Comparison of ENCODE assay signal across 15 cellular contexts in the genomic region with DNA sequence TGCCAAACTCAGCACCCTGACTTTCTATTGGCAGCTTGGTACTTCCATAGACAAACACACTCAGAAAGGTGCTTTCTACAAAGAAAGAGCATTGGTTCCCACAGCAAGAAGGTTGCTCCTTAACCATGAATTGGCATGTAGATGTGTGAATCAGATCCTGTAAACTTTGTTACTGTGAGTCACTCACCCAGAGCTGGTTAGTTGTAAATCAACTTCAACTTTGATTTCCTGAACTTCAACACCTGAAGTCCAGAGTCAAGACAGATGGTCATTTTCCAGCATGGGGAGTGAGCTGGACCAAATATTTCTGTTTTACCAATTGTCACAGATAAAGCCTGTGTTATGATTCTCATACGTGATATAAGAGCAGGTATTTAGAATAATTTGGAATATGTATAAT.
DNase-seq lines count a peak whose midpoint lies in the region; ATAC-seq and TF ChIP-seq lines count a peak whose summit lies in the region.
"Had no signal": no experiment of that assay in that cellular context is flagged by ENCODE, and none has a peak within 500 bp of the region (broad histone marks: within the 10 kb centered on the region; RNA-seq: fewer than 3 reads in every experiment).

No MANE protein-coding gene starts in this region.

- CTCF ChIA-PET in IMR-90 (lab: Yijun Ruan, JAX): no interaction called here

- H2BK20ac ChIP-seq in IMR-90 (ENCODE audit: low read depth, low read length): no peak overlapping the region

- no peaks in the 10 kb centered on the region for H3K79me1 ChIP-seq in IMR-90 (ENCODE audit: low read depth in 1 of 2, low read length in 2 of 2)

- no peak overlapping the region for H3K23ac ChIP-seq in IMR-90 (ENCODE audit: low read depth, low read length)

- no peaks in the 10 kb centered on the region for H3K9me1 ChIP-seq in IMR-90 (ENCODE audit: insufficient read depth, low read length)

- H3K36me3 ChIP-seq in IMR-90 (ENCODE audit: control insufficient read depth, insufficient read depth, low read length): no peaks in the 10 kb centered on the region
- H3K36me3 ChIP-seq: transverse colon had no signal

- no peak overlapping the region for H3K18ac ChIP-seq in IMR-90 (ENCODE audit: low read depth, low read length)

- WGBS in IMR-90 (ENCODE audit: extremely low coverage in 2 of 2, insufficient read length in 1 of 2), 2 experiments: no CpG with 5 or more reads among the region's 1 CpG

- BruUV-seq in IMR-90 (replicated peaks; lab: Mats Ljungman, UMichigan): no TSS peak

- intact Hi-C loops in IMR-90 (cut with micrococcal nuclease): no loop called here

- dilution Hi-C loops in IMR-90 (cut with HindIII; ENCODE audit: low sequenced_read_pairs, unreplicated experiment): no loop called here

- POLR2A ChIA-PET in IMR-90 (lab: Charles Lee; ENCODE audit: unreplicated experiment): no interaction called here

- no peak overlapping the region for H3K9ac ChIP-seq in IMR-90 (ENCODE audit: low read depth, low read length)

- peak overlapping the region; percentile 46 for H2BK120ac ChIP-seq in IMR-90 (ENCODE audit: low read depth, low read length)

- no peak overlapping the region for H3K4ac ChIP-seq in IMR-90 (ENCODE audit: low read depth, low read length)

- TF ChIP-seq POLR2A in IMR-90 (IDR thresholded peaks at IDR 0.05; ENCODE audit: low read depth, low read length): no peak

- H3K4me1 ChIP-seq in IMR-90 (ENCODE audit: control insufficient read depth, insufficient read depth, low read length): no peaks in the 10 kb centered on the region; the same call in 1 of the 2 replicates
- H3K4me1 ChIP-seq: transverse colon had no signal

- H4K5ac ChIP-seq in IMR-90 (ENCODE audit: low read depth, low read length): no peak overlapping the region

- H2BK15ac ChIP-seq in IMR-90 (ENCODE audit: low read depth, low read length): no peak overlapping the region

- no peak for ATAC-seq in IMR-90 (ENCODE audit: low read depth)
- ATAC-seq in GM18868 (IDR thresholded peaks at IDR 0.05; ENCODE audit: unreplicated experiment): no peak
- no peak for ATAC-seq in GM18870 (IDR thresholded peaks at IDR 0.05; ENCODE audit: unreplicated experiment)

- H4K8ac ChIP-seq in IMR-90 (ENCODE audit: low read depth in 2 of 2, low read length in 2 of 2): no peak overlapping the region

- no peak overlapping the region for H3K14ac ChIP-seq in IMR-90 (replicated peaks; ENCODE audit: low read depth, low read length)

- H3K9me3 ChIP-seq in IMR-90 (ENCODE audit: control insufficient read depth, insufficient read depth, low read length): no peaks in the 10 kb centered on the region

- no peak overlapping the region for H4K91ac ChIP-seq in IMR-90 (ENCODE audit: insufficient read depth, low read depth, low read length)

- H3K56ac ChIP-seq in IMR-90 (ENCODE audit: extremely low read depth, insufficient read depth, low read length): no peak overlapping the region

- H3K27ac ChIP-seq in IMR-90 (ENCODE audit: insufficient read depth, low read length): no peak overlapping the region
- H3K27ac ChIP-seq: transverse colon had no signal

- no peak overlapping the region for H2AFZ ChIP-seq in IMR-90 (replicated peaks; ENCODE audit: low read length, poor library complexity)

- no peaks in the 10 kb centered on the region for H4K20me1 ChIP-seq in IMR-90 (ENCODE audit: insufficient read depth, low read length)

- H3K27me3 ChIP-seq in IMR-90 (ENCODE audit: control insufficient read depth, insufficient read depth, low read length): no peaks in the 10 kb centered on the region
- H3K27me3 ChIP-seq: transverse colon had no signal

- no peak overlapping the region for H3K4me2 ChIP-seq in IMR-90 (ENCODE audit: low read depth, low read length)

- in situ Hi-C loops in IMR-90 (cut with MboI; ENCODE audit: low sequenced_read_pairs): no loop called here
- in situ Hi-C loops in astrocyte of the spinal cord (cut with HindIII; ENCODE audit: low sequenced_read_pairs): no loop called here
- in situ Hi-C loops in KBM-7 (cut with MboI; ENCODE audit: low pct_unique_long_range_greater_than_20kb, low sequenced_read_pairs): no loop called here

- no peak for TF ChIP-seq RAD21 in IMR-90 (IDR thresholded peaks at IDR 0.05; ENCODE audit: low read length)

- H3K4me3 ChIP-seq in AG10803 (ENCODE audit: low read length) (no peak overlapping the region), IMR-90 (ENCODE audit: insufficient read depth, low read depth, low read length) (no peak overlapping the region), astrocyte of the spinal cord (ENCODE audit: low read depth, low read length) (no peak overlapping the region)
- H3K4me3 ChIP-seq: transverse colon had no signal

- no peak overlapping the region for H2AK5ac ChIP-seq in IMR-90 (ENCODE audit: low read depth, low read length)

- no peak overlapping the region for H2AK9ac ChIP-seq in IMR-90 (replicated peaks; ENCODE audit: low read depth, low read length, poor library complexity)

- peak; percentile 44 for DNase-seq in AG10803 (ENCODE audit: low read depth)
- peak; percentile 73 for DNase-seq in IMR-90
- DNase-seq in astrocyte of the spinal cord (ENCODE audit: low read depth, low spot score): peak; percentile 76
- DNase-seq in iris pigment epithelial cell (ENCODE audit: low read depth): peak; percentile 90
- no peak for DNase-seq in KBM-7
- no peak for DNase-seq in nucleus accumbens (lab: John Stamatoyannopoulos, UW)
- DNase-seq: activated naive CD4-positive, alpha-beta T cell treated with anti-CD3 and anti-CD28 coated beads for 36 hours; DND-41; islet precursor cell; NCI-H187; posterior cingulate gyrus; SHP77 treated with DMSO at 0.1 percent for 48 hours; transverse colon had no signal

- no peak overlapping the region for H2BK5ac ChIP-seq in IMR-90 (ENCODE audit: low read depth, low read length, poor library complexity, severe bottlenecking)

- TF ChIP-seq CTCF in AG10803 (conservative IDR thresholded peaks at IDR 0.05; ENCODE audit: low read length): no peak
- TF ChIP-seq CTCF in IMR-90 (conservative IDR thresholded peaks at IDR 0.05; ENCODE audit: low read depth, low read length): no peak
- TF ChIP-seq CTCF in astrocyte of the spinal cord (IDR thresholded peaks at IDR 0.05; ENCODE audit: low read depth, low read length): no peak

TF ChIP-seq in IMR-90, 13 proteins besides CTCF, POLR2A, EP300 and RAD21:
- TF ChIP-seq USF2 (IDR thresholded peaks at IDR 0.05; ENCODE audit: low read depth, low read length): no peak
- no peak for TF ChIP-seq ELK1 (IDR thresholded peaks at IDR 0.05; ENCODE audit: borderline replicate concordance, low read depth, low read length)
- TF ChIP-seq NFE2L2 (IDR thresholded peaks at IDR 0.05; ENCODE audit: low read depth, low read length): no peak
- no peak for TF ChIP-seq RFX5 (IDR thresholded peaks at IDR 0.05; ENCODE audit: low read depth, low read length)
- no peak for TF ChIP-seq RCOR1 (IDR thresholded peaks at IDR 0.05; ENCODE audit: insufficient replicate concordance, low read length)
- TF ChIP-seq FOS (IDR thresholded peaks at IDR 0.05; ENCODE audit: low read depth, low read length): no peak

Comparison
In these comparisons a context has a peak if more than half of its experiments do, and no peak if none do; other contexts are left out.
1. DNase-seq: peak in AG10803 (single experiment), IMR-90 (single experiment), astrocyte of the spinal cord (single experiment) and iris pigment epithelial cell (single experiment); none in KBM-7 (single experiment) and nucleus accumbens (0 of 56).